15 cellular contexts compared by ENCODE assay signal in genomic region chr4:3709846-3710441, GRCh38. TPM values are rescaled to one million over a fixed set of nuclear protein-coding genes. Genes with fewer than 3 reads are reported as not detected.
"Had no signal": no experiment of that assay in that cellular context is flagged by ENCODE, and none has a peak within 500 bp of the region (broad histone marks: within the 10 kb centered on the region; RNA-seq: fewer than 3 reads in every experiment).

No MANE protein-coding gene starts in this region.

- H3K27ac Mint-ChIP-seq: activated CD4-positive, alpha-beta T cell treated with anti-CD3 and anti-CD28 coated beads, Interleukin-2, amount 10 ng/mL, durations not matched to agents 7 days and 5 days; naive B cell had no signal

- H3K27me3 Mint-ChIP-seq: activated CD4-positive, alpha-beta T cell treated with anti-CD3 and anti-CD28 coated beads, Interleukin-2, amount 10 ng/mL, durations not matched to agents 7 days and 5 days had no signal

- H3K9me3 ChIP-seq: stomach, thyroid gland, uterus had no signal

- H3K4me1 Mint-ChIP-seq: activated CD4-positive, alpha-beta T cell treated with anti-CD3 and anti-CD28 coated beads, Interleukin-2, amount 10 ng/mL, durations not matched to agents 7 days and 5 days; naive B cell had no signal

- DNase-seq: activated CD4-positive, alpha-beta T cell treated with anti-CD3 and anti-CD28 coated beads, Interleukin-2, amount 10 ng/mL, durations not matched to agents 7 days and 5 days; activated naive CD4-positive, alpha-beta T cell; cerebellar nuclear complex; dermis blood vessel endothelial cell; erythroblast; hippocampal formation; midbrain; naive B cell; stomach; T-helper 9 cell had no signal

- H3K4me1 ChIP-seq: stomach had no signal

- H3K36me3 Mint-ChIP-seq: naive B cell had no signal

- H3K27ac ChIP-seq: SK-N-MC, stomach, thyroid gland had no signal

- H3K36me3 ChIP-seq: stomach, thyroid gland, uterus had no signal

- H3K9me3 Mint-ChIP-seq: activated CD4-positive, alpha-beta T cell treated with anti-CD3 and anti-CD28 coated beads, Interleukin-2, amount 10 ng/mL, durations not matched to agents 7 days and 5 days; naive B cell had no signal

- H3K27me3 ChIP-seq: thyroid gland, uterus had no signal

- H3K4me3 Mint-ChIP-seq: activated CD4-positive, alpha-beta T cell treated with anti-CD3 and anti-CD28 coated beads, Interleukin-2, amount 10 ng/mL, durations not matched to agents 7 days and 5 days; naive B cell had no signal

- H3K4me3 ChIP-seq: lung, SK-N-MC, stomach, thyroid gland, uterus had no signal

RNA-seq across cellular contexts. Expression of gene ADRA2C, which starts 56.2 kb away (rescaled TPM):
- total RNA-seq: activated CD4-positive, alpha-beta T cell treated with anti-CD3 and anti-CD28 coated beads, Interleukin-2, amount 10 ng/mL, durations not matched to agents 7 days and 5 days; activated CD8-positive, alpha-beta memory T cell treated with anti-CD3 and anti-CD28 coated beads for 36 hours had no signal
